ENCODE assay signal across 15 cellular contexts in genomic region chr3:59326246-59327024, GRCh38.
DNase-seq lines count a peak whose midpoint lies in the region; ATAC-seq and TF ChIP-seq lines count a peak whose summit lies in the region.
"Had no signal": no experiment of that assay in that cellular context is flagged by ENCODE, and none has a peak within 500 bp of the region (broad histone marks: within the 10 kb centered on the region; RNA-seq: fewer than 3 reads in every experiment).

No MANE protein-coding gene starts in this region.

- peaks cover 0 to 2% (median 0%) of the 10 kb centered on the region in 7 donors for H3K9me3 Mint-ChIP-seq in CD4-positive, CD25-positive, alpha-beta regulatory T cell
- peaks cover 9% of the 10 kb centered on the region for H3K9me3 Mint-ChIP-seq in activated T-helper 17 cell treated with anti-CD3 and anti-CD28 coated beads, Interleukin-2, amount 50 U/mL, for 72 hours
- H3K9me3 Mint-ChIP-seq: activated naive CD4-positive, alpha-beta T cell treated with anti-CD3 and anti-CD28 coated beads for 36 hours had no signal

- H3K36me3 ChIP-seq in CD4-positive, CD25-positive, alpha-beta regulatory T cell (ENCODE audit: control insufficient read depth, insufficient read depth, low read length): no peaks in the 10 kb centered on the region
- no peaks in the 10 kb centered on the region for H3K36me3 ChIP-seq in kidney epithelial cell (ENCODE audit: control insufficient read depth, insufficient read depth, low read length)
- H3K36me3 ChIP-seq: SJCRH30 had no signal

- peaks cover 4% of the 10 kb centered on the region for H3K27me3 Mint-ChIP-seq in CD4-positive, CD25-positive, alpha-beta regulatory T cell
- no peaks in the 10 kb centered on the region for H3K27me3 Mint-ChIP-seq in activated T-helper 17 cell treated with anti-CD3 and anti-CD28 coated beads, Interleukin-2, amount 50 U/mL, for 72 hours
- H3K27me3 Mint-ChIP-seq: activated CD4-positive, alpha-beta T cell treated with anti-CD3 and anti-CD28 coated beads, Interleukin-2, amount 10 ng/mL, durations not matched to agents 7 days and 5 days had no signal

- no peak overlapping the region for H3K27ac ChIP-seq in CD4-positive, CD25-positive, alpha-beta regulatory T cell (ENCODE audit: insufficient read depth, low read length, poor library complexity, severe bottlenecking)
- H3K27ac ChIP-seq: SJCRH30, testis had no signal

- no peak overlapping the region for H3K4me3 ChIP-seq in CD4-positive, CD25-positive, alpha-beta regulatory T cell (ENCODE audit: low read depth, low read length)
- H3K4me3 ChIP-seq in HFF-Myc (replicated peaks; ENCODE audit: low read depth, low read length): no peak overlapping the region
- no peak overlapping the region for H3K4me3 ChIP-seq in astrocyte of the cerebellum (ENCODE audit: low read depth, low read length)
- H3K4me3 ChIP-seq in kidney epithelial cell (ENCODE audit: low read depth, low read length): no peak overlapping the region
- H3K4me3 ChIP-seq: mucosa of descending colon, SJCRH30, testis had no signal

- H3K27ac Mint-ChIP-seq in CD4-positive, CD25-positive, alpha-beta regulatory T cell: peak overlapping the region in 2 of 3 donors; percentile 2 to 43
- H3K27ac Mint-ChIP-seq in activated T-helper 17 cell treated with anti-CD3 and anti-CD28 coated beads, Interleukin-2, amount 50 U/mL, for 72 hours: no peak overlapping the region
- H3K27ac Mint-ChIP-seq: activated CD4-positive, alpha-beta T cell treated with anti-CD3 and anti-CD28 coated beads, Interleukin-2, amount 10 ng/mL, durations not matched to agents 7 days and 5 days; activated naive CD4-positive, alpha-beta T cell treated with anti-CD3 and anti-CD28 coated beads for 36 hours had no signal

- H3K27me3 ChIP-seq in CD4-positive, CD25-positive, alpha-beta regulatory T cell (ENCODE audit: control insufficient read depth, insufficient read depth, low read length): no peaks in the 10 kb centered on the region
- no peaks in the 10 kb centered on the region for H3K27me3 ChIP-seq in kidney epithelial cell (ENCODE audit: control insufficient read depth, insufficient read depth, low read length)
- H3K27me3 ChIP-seq: SJCRH30, testis had no signal

- H3K4me3 Mint-ChIP-seq in CD4-positive, CD25-positive, alpha-beta regulatory T cell: no peak overlapping the region
- H3K4me3 Mint-ChIP-seq in activated T-helper 17 cell treated with anti-CD3 and anti-CD28 coated beads, Interleukin-2, amount 50 U/mL, for 72 hours: no peak overlapping the region
- H3K4me3 Mint-ChIP-seq: activated CD4-positive, alpha-beta T cell treated with anti-CD3 and anti-CD28 coated beads, Interleukin-2, amount 10 ng/mL, durations not matched to agents 7 days and 5 days; activated naive CD4-positive, alpha-beta T cell treated with anti-CD3 and anti-CD28 coated beads for 36 hours had no signal

- in situ Hi-C loops in astrocyte of the cerebellum (cut with HindIII; ENCODE audit: low sequenced_read_pairs): no loop called here

- peaks cover 6% of the 10 kb centered on the region for H3K36me3 Mint-ChIP-seq in CD4-positive, CD25-positive, alpha-beta regulatory T cell
- H3K36me3 Mint-ChIP-seq in activated T-helper 17 cell treated with anti-CD3 and anti-CD28 coated beads, Interleukin-2, amount 50 U/mL, for 72 hours (ENCODE audit: low read depth): no peaks in the 10 kb centered on the region

- no peaks in the 10 kb centered on the region for H3K4me1 ChIP-seq in CD4-positive, CD25-positive, alpha-beta regulatory T cell (ENCODE audit: control insufficient read depth, insufficient read depth, low read length, poor library complexity, severe bottlenecking)
- H3K4me1 ChIP-seq: SJCRH30, testis had no signal

- no peak for DNase-seq in CD4-positive, CD25-positive, alpha-beta regulatory T cell
- DNase-seq in HFF-Myc (ENCODE audit: extremely low read depth, low read depth) (no peak), astrocyte of the cerebellum (ENCODE audit: low read depth) (no peak), kidney epithelial cell (ENCODE audit: low read depth) (no peak)
- no peak for DNase-seq in activated CD8-positive, alpha-beta memory T cell treated with anti-CD3 and anti-CD28 coated beads, Interleukin-2, amount 50 U/mL, for 48 hours
- no peak for DNase-seq in activated naive CD4-positive, alpha-beta T cell treated with anti-CD3 and anti-CD28 coated beads, Interleukin-2, amount 50 U/mL, for 16 hours
- DNase-seq: activated CD4-positive, alpha-beta T cell treated with anti-CD3 and anti-CD28 coated beads, Interleukin-2, amount 10 ng/mL, durations not matched to agents 7 days and 5 days; activated naive CD4-positive, alpha-beta T cell treated with anti-CD3 and anti-CD28 coated beads for 36 hours; mucosa of descending colon; NCI-H2171; right cardiac atrium; testis had no signal

- TF ChIP-seq CTCF in HFF-Myc (IDR thresholded peaks at IDR 0.05; ENCODE audit: low read depth, low read length, missing control alignments) (peak; percentile 54), astrocyte of the cerebellum (IDR thresholded peaks at IDR 0.05; ENCODE audit: low read depth, low read length, missing control alignments) (peak; percentile 33), kidney epithelial cell (IDR thresholded peaks at IDR 0.05; ENCODE audit: insufficient read depth, low read length, poor library complexity, severe bottlenecking) (peak; percentile 42)

- H3K4me1 Mint-ChIP-seq in CD4-positive, CD25-positive, alpha-beta regulatory T cell: no peaks in the 10 kb centered on the region
- H3K4me1 Mint-ChIP-seq in activated T-helper 17 cell treated with anti-CD3 and anti-CD28 coated beads, Interleukin-2, amount 50 U/mL, for 72 hours: peaks cover 5% of the 10 kb centered on the region
- H3K4me1 Mint-ChIP-seq: activated CD4-positive, alpha-beta T cell treated with anti-CD3 and anti-CD28 coated beads, Interleukin-2, amount 10 ng/mL, durations not matched to agents 7 days and 5 days had no signal

- no peaks in the 10 kb centered on the region for H3K9me3 ChIP-seq in CD4-positive, CD25-positive, alpha-beta regulatory T cell (ENCODE audit: control insufficient read depth in 2 of 2, low read length in 2 of 2)
- H3K9me3 ChIP-seq: mucosa of descending colon, SJCRH30, testis had no signal

- ATAC-seq in CD4-positive, CD25-positive, alpha-beta regulatory T cell (ENCODE audit: low read depth in 2 of 2): no peak
- no peak for ATAC-seq in activated T-helper 17 cell treated with anti-CD3 and anti-CD28 coated beads, Interleukin-2, amount 50 U/mL, for 72 hours (replicated peaks)
- no peak for ATAC-seq in GM18502 (IDR thresholded peaks at IDR 0.05; ENCODE audit: poor library complexity, unreplicated experiment)
- ATAC-seq: mucosa of descending colon, right cardiac atrium had no signal
